In the genomic region with DNA sequence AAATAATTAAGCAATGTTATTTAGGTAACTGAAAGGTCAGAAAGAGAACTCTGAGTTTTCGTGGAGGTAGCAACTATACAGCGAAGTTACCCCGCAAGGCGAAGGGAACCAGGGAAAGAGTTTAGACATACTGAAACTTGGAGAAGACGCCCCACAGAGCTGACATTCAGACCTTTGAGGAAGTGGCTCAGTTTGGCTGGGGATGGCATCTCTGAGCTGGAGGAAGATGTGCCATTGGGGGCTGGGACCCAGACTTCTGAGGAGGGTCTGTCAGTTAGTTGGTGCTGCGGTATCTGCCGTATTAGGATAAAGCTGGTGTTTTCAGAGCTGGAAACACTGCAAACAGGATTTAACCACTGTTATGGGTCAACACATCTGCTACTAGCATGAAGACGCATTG, we compare ENCODE assay signal across 23 cellular contexts.
"Had no signal": no experiment of that assay in that cellular context is flagged by ENCODE, and none has a peak within 500 bp of the region (broad histone marks: within the 10 kb centered on the region; RNA-seq: fewer than 3 reads in every experiment).

No MANE protein-coding gene starts in this region.

- H3K27ac ChIP-seq: SJSA1 had no signal

- H3K27ac Mint-ChIP-seq: activated CD8-positive, alpha-beta memory T cell treated with anti-CD3 and anti-CD28 coated beads, Interleukin-2, amount 10 ng/mL, durations not matched to agents 7 days and 5 days; activated naive CD4-positive, alpha-beta T cell treated with anti-CD3 and anti-CD28 coated beads for 36 hours; activated naive CD8-positive, alpha-beta T cell; brain; T-helper 2 cell treated with Interferon-gamma antibody and Interleukin-4, amounts not matched to agents 5 μg/mL and 100 μg/mL, for 36 hours; WTC11 had no signal

- H3K9me3 Mint-ChIP-seq: activated naive CD4-positive, alpha-beta T cell treated with anti-CD3 and anti-CD28 coated beads for 36 hours; T-helper 2 cell treated with Interferon-gamma antibody and Interleukin-4, amounts not matched to agents 5 μg/mL and 100 μg/mL, for 36 hours had no signal

- H3K4me3 ChIP-seq: K562, SJSA1 had no signal

- H3K4me1 ChIP-seq: SJSA1 had no signal

- H3K9me3 ChIP-seq: SJSA1 had no signal

- DNase-seq: activated CD4-positive, alpha-beta T cell treated with anti-CD3 and anti-CD28 coated beads for 48 hours; activated CD4-positive, alpha-beta T cell treated with anti-CD3 and anti-CD28 coated beads, Interleukin-2, amount 50 U/mL, for 4 hours; activated CD4-positive, CD25-positive, alpha-beta regulatory T cell treated with anti-CD3 and anti-CD28 coated beads, Interleukin-2, amount 50 U/mL, for 72 hours; activated CD8-positive, alpha-beta memory T cell treated with anti-CD3 and anti-CD28 coated beads, Interleukin-2, amount 10 ng/mL, durations not matched to agents 7 days and 5 days; activated gamma-delta T cell; activated naive CD4-positive, alpha-beta T cell treated with anti-CD3 and anti-CD28 coated beads for 36 hours; activated T-cell treated with anti-CD3 and anti-CD28 coated beads, Interleukin-2, amount 50 U/mL, for 4 hours; Karpas-422; MM.1S; NCI-H1048; NCI-H1417; NCI-H2029; NCI-H345; NCI-H510A; NCI-H526 treated with DMSO at 0.1 percent for 48 hours; SW 1271 had no signal

- H3K27me3 Mint-ChIP-seq: activated CD8-positive, alpha-beta memory T cell treated with anti-CD3 and anti-CD28 coated beads, Interleukin-2, amount 10 ng/mL, durations not matched to agents 7 days and 5 days; brain had no signal

- H3K27me3 ChIP-seq: SJSA1 had no signal

- H3K4me3 Mint-ChIP-seq: activated CD8-positive, alpha-beta memory T cell treated with anti-CD3 and anti-CD28 coated beads, Interleukin-2, amount 10 ng/mL, durations not matched to agents 7 days and 5 days; activated naive CD4-positive, alpha-beta T cell treated with anti-CD3 and anti-CD28 coated beads for 36 hours; activated naive CD8-positive, alpha-beta T cell; activated T-cell treated with anti-CD3 and anti-CD28 coated beads, Interleukin-2, amount 50 U/mL, for 4 hours; brain; T-helper 2 cell treated with Interferon-gamma antibody and Interleukin-4, amounts not matched to agents 5 μg/mL and 100 μg/mL, for 36 hours; WTC11 had no signal

- H3K36me3 ChIP-seq: SJSA1 had no signal

- ATAC-seq: activated CD8-positive, alpha-beta memory T cell treated with anti-CD3 and anti-CD28 coated beads, Interleukin-2, amount 10 ng/mL, durations not matched to agents 7 days and 5 days; activated T-cell treated with anti-CD3 and anti-CD28 coated beads, Interleukin-2, amount 50 U/mL, for 4 hours; K562; SK-N-SH treated with all-trans-retinoic acid at 6 μM for 48 hours; WTC11 had no signal

- H3K36me3 Mint-ChIP-seq: activated CD8-positive, alpha-beta memory T cell treated with anti-CD3 and anti-CD28 coated beads, Interleukin-2, amount 10 ng/mL, durations not matched to agents 7 days and 5 days; activated naive CD8-positive, alpha-beta T cell had no signal

- H3K4me1 Mint-ChIP-seq: activated CD8-positive, alpha-beta memory T cell treated with anti-CD3 and anti-CD28 coated beads, Interleukin-2, amount 10 ng/mL, durations not matched to agents 7 days and 5 days; brain; WTC11 had no signal
